Comparison of ENCODE assay signal across 9 cellular contexts in genomic region chr10:17989908-17990767, GRCh38. TPM values are rescaled to one million over a fixed set of nuclear protein-coding genes. Genes with fewer than 3 reads are reported as not detected.
DNase-seq lines count a peak whose midpoint lies in the region; ATAC-seq and TF ChIP-seq lines count a peak whose summit lies in the region.
"Had no signal": no experiment of that assay in that cellular context is flagged by ENCODE, and none has a peak within 500 bp of the region (broad histone marks: within the 10 kb centered on the region; RNA-seq: fewer than 3 reads in every experiment).

No MANE protein-coding gene starts in this region.

- H3K4me2 ChIP-seq in GM23338: no peak overlapping the region

- no peaks in the 10 kb centered on the region for H3F3A ChIP-seq in GM23338 (replicated peaks; ENCODE audit: low read depth)

- no peaks in the 10 kb centered on the region for H4K20me1 ChIP-seq in GM23338 (replicated peaks; ENCODE audit: insufficient read depth)

- intact Hi-C loops in body of pancreas (cut with DNase I): no loop called here

- H3K4me1 Mint-ChIP-seq in GM23338: no peaks in the 10 kb centered on the region; the same call in 2 of the 3 replicates
- H3K4me1 Mint-ChIP-seq in IgD-negative memory B cell: peaks cover 0 to 17% (median 7%) of the 10 kb centered on the region in 3 donors

- no peaks in the 10 kb centered on the region; the same call in 2 of the 3 replicates for H3K9me3 Mint-ChIP-seq in GM23338
- peaks cover 0 to 7% (median 3%) of the 10 kb centered on the region in 3 donors for H3K9me3 Mint-ChIP-seq in IgD-negative memory B cell

- H3K4me3 ChIP-seq in GM06990 (replicated peaks; ENCODE audit: low read depth, low read length): no peak overlapping the region
- H3K4me3 ChIP-seq in GM23338: no peak overlapping the region
- no peak overlapping the region for H3K4me3 ChIP-seq in fibroblast of villous mesenchyme (ENCODE audit: low read depth, low read length)
- no peak overlapping the region for H3K4me3 ChIP-seq in body of pancreas

- peak; percentile 68 for DNase-seq in GM06990 (ENCODE audit: extremely low read depth, insufficient read length)
- no peak for DNase-seq in GM23338 (ENCODE audit: low spot score)
- peak; percentile 24 for DNase-seq in fibroblast of villous mesenchyme (ENCODE audit: low read depth)
- DNase-seq in NCI-H1694 (lab: John Stamatoyannopoulos, UW): no peak
- DNase-seq in activated CD4-positive, alpha-beta T cell treated with anti-CD3 and anti-CD28 coated beads for 1 hour: no peak
- DNase-seq in globus pallidus (ENCODE audit: low spot score): no peak
- DNase-seq in body of pancreas: no peak
- DNase-seq: glutamatergic neuron had no signal

- H3K9me3 ChIP-seq in body of pancreas: no peaks in the 10 kb centered on the region

- H3K36me3 Mint-ChIP-seq in GM23338 (ENCODE audit: low read depth) (no peaks in the 10 kb centered on the region), IgD-negative memory B cell (no peaks in the 10 kb centered on the region)

- H3K4me1 ChIP-seq in GM23338 (ENCODE audit: insufficient read depth) (no peaks in the 10 kb centered on the region), body of pancreas (no peaks in the 10 kb centered on the region)

- H3K79me2 ChIP-seq in GM23338 (replicated peaks; ENCODE audit: insufficient read depth): no peaks in the 10 kb centered on the region

- H3K27ac Mint-ChIP-seq in GM23338 (no peak overlapping the region; the same call in 1 of the 2 replicates), IgD-negative memory B cell (peak overlapping the region in 2 of 3 donors; percentile 52 to 77)

- no peaks in the 10 kb centered on the region for H3K9me2 ChIP-seq in GM23338 (ENCODE audit: insufficient read depth)

- WGBS in body of pancreas, 2 donors: 66 to 69% methylated on average over 6 of the region's 6 CpGs

- no peak for TF ChIP-seq CTCF in GM06990 (IDR thresholded peaks at IDR 0.05; ENCODE audit: insufficient read depth, low read length, poor library complexity, severe bottlenecking)
- TF ChIP-seq CTCF in GM23338 (conservative IDR thresholded peaks at IDR 0.05; ENCODE audit: low read depth in 2 of 2): no peak
- TF ChIP-seq CTCF in fibroblast of villous mesenchyme (IDR thresholded peaks at IDR 0.05; ENCODE audit: insufficient read depth, low read depth, low read length): no peak
- TF ChIP-seq CTCF in body of pancreas (IDR thresholded peaks at IDR 0.05): no peak

- no peak overlapping the region for H3K4me3 Mint-ChIP-seq in GM23338
- H3K4me3 Mint-ChIP-seq in IgD-negative memory B cell: peak overlapping the region in 1 of 4 donors; percentile 49

- peaks cover 2% of the 10 kb centered on the region for H3K27me3 Mint-ChIP-seq in GM23338 (ENCODE audit: insufficient read depth, low read depth, poor library complexity)
- H3K27me3 Mint-ChIP-seq in IgD-negative memory B cell: no peaks in the 10 kb centered on the region

- H3K27me3 ChIP-seq in GM06990 (replicated peaks; ENCODE audit: control insufficient read depth, insufficient read depth, low read length) (no peaks in the 10 kb centered on the region; the same call in 1 of the 2 replicates), GM23338 (ENCODE audit: insufficient read depth) (no peaks in the 10 kb centered on the region), body of pancreas (no peaks in the 10 kb centered on the region)

- H3K36me3 ChIP-seq in GM06990 (ENCODE audit: control insufficient read depth, insufficient read depth, low read length) (no peaks in the 10 kb centered on the region), GM23338 (ENCODE audit: insufficient read depth) (no peaks in the 10 kb centered on the region), body of pancreas (replicated peaks in 1 of 2; ENCODE audit: insufficient read depth in 1 of 2, low read depth in 2 of 2) (no peaks in the 10 kb centered on the region)

- no peak overlapping the region for H3K27ac ChIP-seq in GM23338 (ENCODE audit: low read depth)
- no peak overlapping the region for H3K27ac ChIP-seq in body of pancreas

- TF ChIP-seq POLR2A in body of pancreas (IDR thresholded peaks at IDR 0.05): no peak

- no peak for ATAC-seq in GM23338
- no peak for ATAC-seq in body of pancreas

- 0 out of 2 replicates have a peak overlapping the region, but pooled peaks have one; percentile 83 for H2AFZ ChIP-seq in GM23338

TF ChIP-seq in GM23338, 12 proteins besides CTCF, POLR2A, EP300 and RAD21:
- no peak for TF ChIP-seq STAT1 (IDR thresholded peaks at IDR 0.05; ENCODE audit: unreplicated experiment)
- TF ChIP-seq ZNF462 (CRISPR knock-in tag; IDR thresholded peaks at IDR 0.05): no peak
- no peak for TF ChIP-seq ETS1 (IDR thresholded peaks at IDR 0.05)
- no peak for TF ChIP-seq JUNB (IDR thresholded peaks at IDR 0.05; ENCODE audit: unreplicated experiment)
- no peak for TF ChIP-seq ZNF114 (CRISPR knock-in tag; IDR thresholded peaks at IDR 0.05)
- no peak for TF ChIP-seq POLR2AphosphoS5 (IDR thresholded peaks at IDR 0.05; ENCODE audit: low read depth)
- TF ChIP-seq NANOG (IDR thresholded peaks at IDR 0.05; ENCODE audit: borderline replicate concordance): no peak
- no peak for TF ChIP-seq EZH2phosphoT487 (IDR thresholded peaks at IDR 0.05; ENCODE audit: unreplicated experiment)

RNA-seq across cellular contexts. Expression of gene SLC39A12, which starts 38.4 kb away (rescaled TPM):
- total RNA-seq in GM23338 (2014; rRNA removed; shearing (Covaris generic)): not detected in 2 replicates
- not detected in 2 replicates for polyA plus RNA-seq in GM23338 (2016; fragmentation: Nextera tagmentation; extraction: Ambion mirVana)
- not detected for polyA plus RNA-seq in IgD-negative memory B cell
- total RNA-seq in fibroblast of villous mesenchyme: not detected in 2 replicates
- total RNA-seq in body of pancreas: not detected

Comparison
In these comparisons a context has a peak if more than half of its experiments do, and no peak if none do; other contexts are left out.
1. DNase-seq: peak in GM06990 (single experiment) and fibroblast of villous mesenchyme (single experiment); none in GM23338 (single experiment), NCI-H1694 (single experiment), activated CD4-positive, alpha-beta T cell treated with anti-CD3 and anti-CD28 coated beads for 1 hour (single experiment), globus pallidus (single experiment) and body of pancreas (0 of 4).